In genomic region chrX:12985336-12985735, GRCh38 we compare ENCODE assay signal across 13 cellular contexts. TPM values are rescaled to one million over a fixed set of nuclear protein-coding genes. Genes with fewer than 3 reads are reported as not detected.
A peak's percentile ranks its signal among the peaks of the same experiment; 100 is the strongest.
DNase-seq lines count a peak whose midpoint lies in the region; TF ChIP-seq lines count a peak whose summit lies in the region.
"Had no signal": no experiment of that assay in that cellular context is flagged by ENCODE, and none has a peak within 500 bp of the region (broad histone marks: within the 10 kb centered on the region; RNA-seq: fewer than 3 reads in every experiment).

No MANE protein-coding gene starts in this region.

- no peaks in the 10 kb centered on the region for H3K36me3 ChIP-seq in KMS-11 (ENCODE audit: insufficient read depth)

- no peaks in the 10 kb centered on the region for H3K79me2 ChIP-seq in KMS-11 (ENCODE audit: insufficient read depth, low read depth)

- peak overlapping the region; percentile 45 for H3K4me3 Mint-ChIP-seq in activated naive CD4-positive, alpha-beta T cell treated with anti-CD3 and anti-CD28 coated beads, Interleukin-2, amount 10 ng/mL, durations not matched to agents 7 days and 5 days
- no peak overlapping the region for H3K4me3 Mint-ChIP-seq in chondrocyte (ENCODE audit: unreplicated experiment)
- H3K4me3 Mint-ChIP-seq in type B pancreatic cell, result peak overlapping the region; percentile 1

- H3K27me3 Mint-ChIP-seq in activated naive CD4-positive, alpha-beta T cell treated with anti-CD3 and anti-CD28 coated beads, Interleukin-2, amount 10 ng/mL, durations not matched to agents 7 days and 5 days, result no peaks in the 10 kb centered on the region
- H3K27me3 Mint-ChIP-seq in chondrocyte (ENCODE audit: low read depth) (no peaks in the 10 kb centered on the region), type B pancreatic cell (no peaks in the 10 kb centered on the region)

- H2AFZ ChIP-seq in KMS-11 (ENCODE audit: low read depth), result peak overlapping the region; percentile 25; the same call in 1 of the 2 replicates

- H4K20me1 ChIP-seq in KMS-11 (ENCODE audit: insufficient read depth), result no peaks in the 10 kb centered on the region

- peaks cover 80% of the 10 kb centered on the region for H3K4me1 ChIP-seq in KMS-11 (ENCODE audit: low read depth, poor library complexity, severe bottlenecking)
- H3K4me1 ChIP-seq: psoas muscle had no signal

- H3K4me3 ChIP-seq in KMS-11 (IDR thresholded peaks at IDR 0.05; ENCODE audit: insufficient read depth, low read depth, low read length), result no peak overlapping the region
- H3K4me3 ChIP-seq: psoas muscle had no signal

- H3K4me1 Mint-ChIP-seq in activated naive CD4-positive, alpha-beta T cell treated with anti-CD3 and anti-CD28 coated beads, Interleukin-2, amount 10 ng/mL, durations not matched to agents 7 days and 5 days, result peaks cover 82% of the 10 kb centered on the region
- H3K4me1 Mint-ChIP-seq in chondrocyte (ENCODE audit: low read depth), result peaks cover 43% of the 10 kb centered on the region
- H3K4me1 Mint-ChIP-seq in type B pancreatic cell (ENCODE audit: unreplicated experiment), result peaks cover 4% of the 10 kb centered on the region

- peaks cover 4% of the 10 kb centered on the region for H3K9me3 Mint-ChIP-seq in activated naive CD4-positive, alpha-beta T cell treated with anti-CD3 and anti-CD28 coated beads, Interleukin-2, amount 10 ng/mL, durations not matched to agents 7 days and 5 days
- H3K9me3 Mint-ChIP-seq in chondrocyte (ENCODE audit: low read depth) (peaks cover 15% of the 10 kb centered on the region), type B pancreatic cell (peaks cover 10% of the 10 kb centered on the region)

- H3K4me2 ChIP-seq in KMS-11, result peak overlapping the region; percentile 91

- peak overlapping the region; percentile 100 for H3K27ac Mint-ChIP-seq in activated naive CD4-positive, alpha-beta T cell treated with anti-CD3 and anti-CD28 coated beads, Interleukin-2, amount 10 ng/mL, durations not matched to agents 7 days and 5 days
- H3K27ac Mint-ChIP-seq in chondrocyte (ENCODE audit: unreplicated experiment) (peak overlapping the region; percentile 69), type B pancreatic cell (peak overlapping the region; percentile 79)

- peaks cover 12% of the 10 kb centered on the region for H3K36me3 Mint-ChIP-seq in activated naive CD4-positive, alpha-beta T cell treated with anti-CD3 and anti-CD28 coated beads, Interleukin-2, amount 10 ng/mL, durations not matched to agents 7 days and 5 days
- peaks cover 2% of the 10 kb centered on the region for H3K36me3 Mint-ChIP-seq in chondrocyte (ENCODE audit: low read depth)
- H3K36me3 Mint-ChIP-seq in type B pancreatic cell, result no peaks in the 10 kb centered on the region

- H3K27me3 ChIP-seq in KMS-11 (ENCODE audit: insufficient read depth, low read depth), result no peaks in the 10 kb centered on the region

- DNase-seq in activated naive CD4-positive, alpha-beta T cell treated with anti-CD3 and anti-CD28 coated beads, Interleukin-2, amount 10 ng/mL, durations not matched to agents 7 days and 5 days, result no peak
- DNase-seq in activated naive CD4-positive, alpha-beta T cell (lab: John Stamatoyannopoulos, UW), result no peak
- no peak for DNase-seq in chondrocyte (ENCODE audit: low spot score)
- no peak for DNase-seq in type B pancreatic cell (ENCODE audit: extremely low spot score, unreplicated experiment)
- no peak for DNase-seq in SIG-M5 treated with dmso at 0.1 percent for 504 hours (lab: John Stamatoyannopoulos, UW; ENCODE audit: unreplicated experiment)
- DNase-seq in islet precursor cell, result no peak
- no peak for DNase-seq in H4 (ENCODE audit: low spot score)
- DNase-seq: amniotic stem cell, erythroblast, NCI-H1092, psoas muscle had no signal

- CTCF ChIA-PET in activated naive CD4-positive, alpha-beta T cell treated with anti-CD3 and anti-CD28 coated beads, Interleukin-2, amount 10 ng/mL, durations not matched to agents 7 days and 5 days (lab: Charles Lee), result interaction anchor here (1.0 to 2.0 kb wide), 2 partner anchors 97 to 107 kb away, joined by 4 to 6 read pairs; no protein-coding TSS in a partner anchor

- no peak for TF ChIP-seq CTCF in KMS-11 (conservative IDR thresholded peaks at IDR 0.05; ENCODE audit: low read depth, low read length)
- TF ChIP-seq CTCF in chondrocyte (IDR thresholded peaks at IDR 0.05), result no peak
- TF ChIP-seq CTCF in type B pancreatic cell (conservative IDR thresholded peaks at IDR 0.05), result no peak

- H3K27ac ChIP-seq in KMS-11, result peak overlapping the region; percentile 84
- H3K27ac ChIP-seq: psoas muscle had no signal

- H3K9ac ChIP-seq in KMS-11, result no peak overlapping the region

RNA-seq across cellular contexts. Expression of gene TMSB4X, which starts 10.4 kb away (rescaled TPM):
- total RNA-seq in chondrocyte, result 1,769 to 3,180 TPM (median 3,093 TPM) in 3 replicates
- total RNA-seq in type B pancreatic cell (ENCODE audit: low replicate concordance), result 1,981 and 2,322 TPM in 2 replicates
- total RNA-seq in H4 (2014; rRNA removed; shearing (Covaris generic)), result 6,124 and 7,364 TPM in 2 replicates

RNA-seq across cellular contexts. Expression of gene FAM9C, which starts 59.1 kb away (rescaled TPM):
- not detected in 3 replicates for total RNA-seq in chondrocyte
- 0.67 TPM in 1 of 2 replicates, not detected in the other for total RNA-seq in type B pancreatic cell (ENCODE audit: low replicate concordance)
- not detected in 2 replicates for total RNA-seq in H4 (2014; rRNA removed; shearing (Covaris generic))
- total RNA-seq: left lobe of liver had no signal
